In the genomic region with DNA sequence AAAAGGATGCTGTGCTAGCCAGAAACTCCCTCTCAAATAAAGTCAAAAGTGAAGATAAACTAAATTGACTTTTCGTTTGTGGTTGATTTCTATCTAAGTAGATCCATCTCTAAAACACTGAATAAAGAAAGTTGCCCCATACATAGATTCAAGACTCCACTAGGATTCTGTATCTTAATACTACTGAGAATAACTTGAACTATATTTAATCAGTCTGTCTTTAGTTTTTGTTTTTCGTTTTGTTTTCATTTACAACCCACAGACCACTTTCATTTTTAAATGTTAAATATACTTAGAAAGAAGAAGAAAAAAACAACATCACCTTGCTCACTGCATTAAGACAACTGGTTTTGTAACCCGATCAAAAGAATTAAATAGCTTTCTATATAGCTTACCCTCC, we compare ENCODE assay signal across 19 cellular contexts.
DNase-seq lines count a peak whose midpoint lies in the region; ATAC-seq, FAIRE-seq and TF ChIP-seq lines count a peak whose summit lies in the region.
"Had no signal": no experiment of that assay in that cellular context is flagged by ENCODE, and none has a peak within 500 bp of the region (broad histone marks: within the 10 kb centered on the region; RNA-seq: fewer than 3 reads in every experiment).

No MANE protein-coding gene starts in this region.

- H3K4me3 ChIP-seq in GM12865 (ENCODE audit: low read depth, low read length), result no peak overlapping the region
- no peak overlapping the region for H3K4me3 ChIP-seq in kidney (ENCODE audit: low read length in 2 of 2)
- H3K4me3 ChIP-seq: A549, GM23248 had no signal

- no peak for TF ChIP-seq CTCF in GM12865 (IDR thresholded peaks at IDR 0.05; ENCODE audit: insufficient read depth, low read depth, low read length, missing control alignments)
- TF ChIP-seq CTCF in kidney (IDR thresholded peaks at IDR 0.05; ENCODE audit: borderline replicate concordance, extremely low read depth, insufficient read depth), result no peak

- H3K4me1 ChIP-seq in kidney (ENCODE audit: control insufficient read depth in 1 of 2, insufficient read depth in 1 of 2, low read depth in 1 of 2, low read length in 2 of 2), result no peaks in the 10 kb centered on the region
- H3K4me1 ChIP-seq: A549 had no signal

- ATAC-seq in GM21390 (IDR thresholded peaks at IDR 0.05; ENCODE audit: unreplicated experiment) (peak; percentile 61), HG02973 (IDR thresholded peaks at IDR 0.05; ENCODE audit: unreplicated experiment) (peak; percentile 39), HG02840 (IDR thresholded peaks at IDR 0.05; ENCODE audit: low FRiP score, unreplicated experiment) (no peak)
- ATAC-seq: A549, HepG2 had no signal

- H3K9me3 ChIP-seq in kidney (ENCODE audit: control insufficient read depth in 1 of 2, low read length in 2 of 2), result no peaks in the 10 kb centered on the region
- H3K9me3 ChIP-seq: A549, Caco-2 had no signal

- peak; percentile 71 for FAIRE-seq in kidney (lab: Jason Lieb, UNC)
- FAIRE-seq: G401.6 had no signal

- H3K27ac ChIP-seq in kidney (ENCODE audit: low read depth in 2 of 2, low read length in 2 of 2), result no peak overlapping the region
- H3K27ac ChIP-seq: 22Rv1, A549, C4-2B, GM23248 had no signal

- intact Hi-C loops in kidney (cut with DNase I), result no loop called here

- no peak overlapping the region for H3K9ac ChIP-seq in kidney (ENCODE audit: low read length in 2 of 2)
- H3K9ac ChIP-seq: GM23248 had no signal

- no peaks in the 10 kb centered on the region for H3K36me3 ChIP-seq in kidney (ENCODE audit: control insufficient read depth in 1 of 2, insufficient read depth in 2 of 2, low read length in 2 of 2)

- DNase-seq in GM12865 (ENCODE audit: low read depth), result peak; percentile 0
- no peak for DNase-seq in kidney
- DNase-seq in NCI-H1417 (lab: John Stamatoyannopoulos, UW), result no peak
- DNase-seq in NCI-H69 (lab: John Stamatoyannopoulos, UW), result no peak
- DNase-seq: AML-193; Caco-2; CD4-positive, alpha-beta T cell; GM23248; HCEC 1CT; Karpas-422; KBM-7 had no signal
